ENCODE assay signal across 1 cellular context in genomic region chr11:131025020-131025419, GRCh38.
TF ChIP-seq lines count a peak whose summit lies in the region.

No MANE protein-coding gene starts in this region.

TF ChIP-seq in H1, 55 proteins besides CTCF, POLR2A, EP300 and RAD21 (continued from another document):
- TF ChIP-seq CHD7 (IDR thresholded peaks at IDR 0.05; ENCODE audit: insufficient replicate concordance, low read length): no peak
- TF ChIP-seq RNF2 (IDR thresholded peaks at IDR 0.05; ENCODE audit: borderline replicate concordance, low read depth, low read length, missing control alignments, poor library complexity, severe bottlenecking): no peak
- no peak for TF ChIP-seq GTF2F1 (IDR thresholded peaks at IDR 0.05; ENCODE audit: borderline replicate concordance, low read depth, low read length)
- no peak for TF ChIP-seq TAF7 (optimal IDR thresholded peaks at IDR 0.05; ENCODE audit: borderline replicate concordance, low read depth, low read length)
- no peak for TF ChIP-seq NANOG (IDR thresholded peaks at IDR 0.05; ENCODE audit: insufficient read depth, low read depth, low read length, poor library complexity, severe bottlenecking)
- TF ChIP-seq BACH1 (IDR thresholded peaks at IDR 0.05; ENCODE audit: low read length): no peak
- TF ChIP-seq, protein P1, sequence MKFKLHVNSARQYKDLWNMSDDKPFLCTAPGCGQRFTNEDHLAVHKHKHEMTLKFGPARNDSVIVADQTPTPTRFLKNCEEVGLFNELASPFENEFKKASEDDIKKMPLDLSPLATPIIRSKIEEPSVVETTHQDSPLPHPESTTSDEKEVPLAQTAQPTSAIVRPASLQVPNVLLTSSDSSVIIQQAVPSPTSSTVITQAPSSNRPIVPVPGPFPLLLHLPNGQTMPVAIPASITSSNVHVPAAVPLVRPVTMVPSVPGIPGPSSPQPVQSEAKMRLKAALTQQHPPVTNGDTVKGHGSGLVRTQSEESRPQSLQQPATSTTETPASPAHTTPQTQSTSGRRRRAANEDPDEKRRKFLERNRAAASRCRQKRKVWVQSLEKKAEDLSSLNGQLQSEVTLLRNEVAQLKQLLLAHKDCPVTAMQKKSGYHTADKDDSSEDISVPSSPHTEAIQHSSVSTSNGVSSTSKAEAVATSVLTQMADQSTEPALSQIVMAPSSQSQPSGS (IDR thresholded peaks at IDR 0.05; ENCODE audit: low read length): no peak
- no peak for TF ChIP-seq EZH2 (IDR thresholded peaks at IDR 0.05; ENCODE audit: low read depth, low read length, severe bottlenecking)
- no peak for TF ChIP-seq TAF1 (IDR thresholded peaks at IDR 0.05; ENCODE audit: low read depth, low read length)
- TF ChIP-seq ASH2L (IDR thresholded peaks at IDR 0.05; ENCODE audit: low read length): no peak
- TF ChIP-seq FOSL1 (IDR thresholded peaks at IDR 0.05; ENCODE audit: insufficient read depth, low read depth, low read length): no peak
